ENCODE assay signal across 10 cellular contexts in genomic region chr9:134329576-134329855, GRCh38. TPM values are rescaled to one million over a fixed set of nuclear protein-coding genes. Genes with fewer than 3 reads are reported as not detected.
A peak's percentile ranks its signal among the peaks of the same experiment; 100 is the strongest.
DNase-seq lines count a peak whose midpoint lies in the region; ATAC-seq and TF ChIP-seq lines count a peak whose summit lies in the region.
"Had no signal": no experiment of that assay in that cellular context is flagged by ENCODE, and none has a peak within 500 bp of the region (broad histone marks: within the 10 kb centered on the region; RNA-seq: fewer than 3 reads in every experiment).

No MANE protein-coding gene starts in this region.

- TF ChIP-seq CTCF in C4-2B (conservative IDR thresholded peaks at IDR 0.05) = no peak
- TF ChIP-seq CTCF in body of pancreas (IDR thresholded peaks at IDR 0.05) = no peak
- TF ChIP-seq CTCF in right atrium auricular region (IDR thresholded peaks at IDR 0.05) = no peak
- TF ChIP-seq CTCF in sigmoid colon (IDR thresholded peaks at IDR 0.05) = no peak

- H3K36me3 ChIP-seq in body of pancreas (replicated peaks in 1 of 2; ENCODE audit: insufficient read depth in 1 of 2, low read depth in 2 of 2) (no peaks in the 10 kb centered on the region), right atrium auricular region (no peaks in the 10 kb centered on the region), sigmoid colon (no peaks in the 10 kb centered on the region)

- intact Hi-C loops in body of pancreas (cut with DNase I) = no loop called here
- intact Hi-C loops in sigmoid colon (cut with DNase I) = loop anchor here (2.0 to 10.0 kb wide), 4 partner anchors 35 to 405 kb away; no protein-coding TSS in a partner anchor

- 20% methylated on average over 7 of the region's 7 CpGs; no CpG with 5 or more reads in 1 of the 2 donors for WGBS in body of pancreas, 2 donors
- WGBS in sigmoid colon, 2 donors = 17 to 54% methylated on average over 7 of the region's 7 CpGs

- no peaks in the 10 kb centered on the region for H3K36me3 Mint-ChIP-seq in T-helper 17 cell (ENCODE audit: low read depth)
- H3K36me3 Mint-ChIP-seq: CD8-positive, alpha-beta T cell had no signal

- H3K27ac ChIP-seq in C4-2B = peak overlapping the region; percentile 91
- peak overlapping the region; percentile 71 to 87 (median 78) for H3K27ac ChIP-seq in body of pancreas
- peak overlapping the region; percentile 88 to 89 for H3K27ac ChIP-seq in right atrium auricular region
- peak overlapping the region; percentile 83 to 90 (median 88) for H3K27ac ChIP-seq in sigmoid colon

- ATAC-seq in body of pancreas (no peak), T-helper 17 cell (no peak), GM18867 (IDR thresholded peaks at IDR 0.05; ENCODE audit: unreplicated experiment) (no peak)
- ATAC-seq: CD8-positive, alpha-beta T cell had no signal

- peaks cover 84% of the 10 kb centered on the region for H3K4me1 ChIP-seq in body of pancreas
- H3K4me1 ChIP-seq in right atrium auricular region = peaks cover 0 to 83% of the 10 kb centered on the region in 2 donors
- H3K4me1 ChIP-seq in sigmoid colon = peaks cover 0 to 89% (median 81%) of the 10 kb centered on the region in 4 donors

- peaks cover 9% of the 10 kb centered on the region for H3K4me1 Mint-ChIP-seq in T-helper 17 cell

- H3K4me3 ChIP-seq in body of pancreas = no peak overlapping the region
- H3K4me3 ChIP-seq in right atrium auricular region = peak overlapping the region in 1 of 2 donors; percentile 80
- H3K4me3 ChIP-seq in sigmoid colon = peak overlapping the region; percentile 81 to 88 (median 84)

- no peaks in the 10 kb centered on the region for H3K27me3 Mint-ChIP-seq in T-helper 17 cell

- H3K27me3 ChIP-seq in body of pancreas = no peaks in the 10 kb centered on the region
- no peaks in the 10 kb centered on the region for H3K27me3 ChIP-seq in right atrium auricular region
- H3K27me3 ChIP-seq in sigmoid colon = no peaks in the 10 kb centered on the region

- DNase-seq in body of pancreas (peak in 2 of 4 donors; percentile 45 to 58), right atrium auricular region (ENCODE audit: low spot score) (no peak), sigmoid colon (no peak), T-helper 17 cell (no peak), KG1 (lab: John Stamatoyannopoulos, UW) (no peak), AG08396 (ENCODE audit: low spot score) (no peak)
- DNase-seq: CD8-positive, alpha-beta T cell; NCI-H2081 treated with DMSO at 0.1 percent for 48 hours had no signal

- TF ChIP-seq POLR2A in body of pancreas (IDR thresholded peaks at IDR 0.05) = no peak
- no peak for TF ChIP-seq POLR2A in sigmoid colon (IDR thresholded peaks at IDR 0.05)

- H3K4me3 Mint-ChIP-seq in T-helper 17 cell = no peak overlapping the region
- H3K4me3 Mint-ChIP-seq: CD8-positive, alpha-beta T cell had no signal

- no peak for TF ChIP-seq EP300 in sigmoid colon (IDR thresholded peaks at IDR 0.05)

- no peak overlapping the region for H3K27ac Mint-ChIP-seq in T-helper 17 cell
- H3K27ac Mint-ChIP-seq: CD8-positive, alpha-beta T cell had no signal

- H3K9me3 ChIP-seq in body of pancreas (no peaks in the 10 kb centered on the region), right atrium auricular region (no peaks in the 10 kb centered on the region), sigmoid colon (no peaks in the 10 kb centered on the region), T-helper 17 cell (ENCODE audit: control insufficient read depth, low read length, poor library complexity, severe bottlenecking) (no peaks in the 10 kb centered on the region)

RNA-seq across cellular contexts. Expression of gene RXRA, which starts 3.3 kb away (rescaled TPM):
- total RNA-seq in body of pancreas (10 to 100 TPM; 31.4 to 41.9 TPM), right atrium auricular region (10 to 100 TPM; 34.5 to 50.8 TPM), sigmoid colon (10 to 100 TPM; 26.7 to 49.0 (median 31.4) TPM), T-helper 17 cell (10 to 100 TPM in 1 of 2 donors, 1 to 10 TPM in 1; 7.5 to 10.6 TPM)
- 10 to 100 TPM; 27.6 to 50.8 (median 38.4) TPM for polyA plus RNA-seq in sigmoid colon

Comparison
In these comparisons a context has a peak if more than half of its experiments do, and no peak if none do; other contexts are left out.
1. H3K4me3 ChIP-seq: peak in sigmoid colon (4 of 4); none in body of pancreas (0 of 2).
2. Peak in every context shown above with its lines, with median percentiles within 50 percentile points of each other: H3K27ac ChIP-seq.